Comparison of ENCODE assay signal across 1 cellular context in the genomic region with DNA sequence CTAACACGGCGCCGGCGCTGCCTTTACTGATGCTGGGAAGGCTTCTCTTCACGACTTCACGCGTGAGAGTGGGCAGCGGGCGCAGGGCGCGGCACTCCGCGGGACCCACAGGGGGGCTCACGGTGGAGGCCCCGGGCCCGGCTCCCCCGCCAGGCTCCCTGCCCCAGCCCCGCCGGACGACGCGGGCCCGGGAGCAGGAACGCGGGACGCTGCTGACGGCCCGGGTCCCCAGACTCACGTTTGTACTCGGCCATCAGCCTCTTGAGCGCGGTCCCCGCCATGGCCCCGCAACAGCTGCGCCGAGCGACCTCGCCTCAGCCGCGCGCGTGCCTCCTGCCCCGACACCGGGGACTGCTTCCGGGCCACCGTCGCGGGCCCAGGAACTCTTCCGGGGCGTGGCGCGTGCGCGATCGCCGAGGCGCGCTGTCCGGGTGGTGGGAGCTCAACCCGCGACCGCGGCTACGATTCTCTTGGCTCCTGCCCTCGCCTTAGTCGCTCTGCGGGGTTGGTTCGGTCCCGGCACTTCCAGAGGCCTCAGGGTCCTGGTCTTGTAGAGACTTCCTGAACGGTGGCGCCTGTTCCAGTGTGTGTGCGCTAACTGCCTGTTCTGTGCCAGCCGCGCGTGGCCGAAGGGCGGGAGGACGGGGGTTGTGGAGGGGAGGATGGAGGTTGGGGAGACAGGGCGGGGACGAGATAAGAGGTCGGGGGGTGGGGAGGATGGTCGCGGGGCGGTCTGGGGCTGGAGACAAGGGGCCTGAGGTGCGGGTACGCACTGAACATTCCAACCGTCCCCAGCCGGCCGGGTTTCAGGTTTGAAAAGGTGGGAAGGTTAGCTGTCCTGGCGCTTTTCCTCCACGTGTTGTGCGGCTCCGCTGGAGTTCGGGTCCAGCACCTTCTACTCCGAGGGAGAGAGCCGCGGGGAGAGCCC.
TF ChIP-seq lines count a peak whose summit lies in the region.

A gene with protein sequence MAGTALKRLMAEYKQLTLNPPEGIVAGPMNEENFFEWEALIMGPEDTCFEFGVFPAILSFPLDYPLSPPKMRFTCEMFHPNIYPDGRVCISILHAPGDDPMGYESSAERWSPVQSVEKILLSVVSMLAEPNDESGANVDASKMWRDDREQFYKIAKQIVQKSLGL (minus strand): TSS at position 353 of the 928 bp plus-strand sequence. CDS start 72 bp downstream, at position 281.

TF ChIP-seq in HepG2, 621 proteins besides CTCF, POLR2A, EP300 and RAD21 (continued from another document and continues in another):
- no peak for TF ChIP-seq SETDB1 (CRISPR knock-in tag; IDR thresholded peaks at IDR 0.05; ENCODE audit: borderline replicate concordance)
- TF ChIP-seq, protein P1, sequence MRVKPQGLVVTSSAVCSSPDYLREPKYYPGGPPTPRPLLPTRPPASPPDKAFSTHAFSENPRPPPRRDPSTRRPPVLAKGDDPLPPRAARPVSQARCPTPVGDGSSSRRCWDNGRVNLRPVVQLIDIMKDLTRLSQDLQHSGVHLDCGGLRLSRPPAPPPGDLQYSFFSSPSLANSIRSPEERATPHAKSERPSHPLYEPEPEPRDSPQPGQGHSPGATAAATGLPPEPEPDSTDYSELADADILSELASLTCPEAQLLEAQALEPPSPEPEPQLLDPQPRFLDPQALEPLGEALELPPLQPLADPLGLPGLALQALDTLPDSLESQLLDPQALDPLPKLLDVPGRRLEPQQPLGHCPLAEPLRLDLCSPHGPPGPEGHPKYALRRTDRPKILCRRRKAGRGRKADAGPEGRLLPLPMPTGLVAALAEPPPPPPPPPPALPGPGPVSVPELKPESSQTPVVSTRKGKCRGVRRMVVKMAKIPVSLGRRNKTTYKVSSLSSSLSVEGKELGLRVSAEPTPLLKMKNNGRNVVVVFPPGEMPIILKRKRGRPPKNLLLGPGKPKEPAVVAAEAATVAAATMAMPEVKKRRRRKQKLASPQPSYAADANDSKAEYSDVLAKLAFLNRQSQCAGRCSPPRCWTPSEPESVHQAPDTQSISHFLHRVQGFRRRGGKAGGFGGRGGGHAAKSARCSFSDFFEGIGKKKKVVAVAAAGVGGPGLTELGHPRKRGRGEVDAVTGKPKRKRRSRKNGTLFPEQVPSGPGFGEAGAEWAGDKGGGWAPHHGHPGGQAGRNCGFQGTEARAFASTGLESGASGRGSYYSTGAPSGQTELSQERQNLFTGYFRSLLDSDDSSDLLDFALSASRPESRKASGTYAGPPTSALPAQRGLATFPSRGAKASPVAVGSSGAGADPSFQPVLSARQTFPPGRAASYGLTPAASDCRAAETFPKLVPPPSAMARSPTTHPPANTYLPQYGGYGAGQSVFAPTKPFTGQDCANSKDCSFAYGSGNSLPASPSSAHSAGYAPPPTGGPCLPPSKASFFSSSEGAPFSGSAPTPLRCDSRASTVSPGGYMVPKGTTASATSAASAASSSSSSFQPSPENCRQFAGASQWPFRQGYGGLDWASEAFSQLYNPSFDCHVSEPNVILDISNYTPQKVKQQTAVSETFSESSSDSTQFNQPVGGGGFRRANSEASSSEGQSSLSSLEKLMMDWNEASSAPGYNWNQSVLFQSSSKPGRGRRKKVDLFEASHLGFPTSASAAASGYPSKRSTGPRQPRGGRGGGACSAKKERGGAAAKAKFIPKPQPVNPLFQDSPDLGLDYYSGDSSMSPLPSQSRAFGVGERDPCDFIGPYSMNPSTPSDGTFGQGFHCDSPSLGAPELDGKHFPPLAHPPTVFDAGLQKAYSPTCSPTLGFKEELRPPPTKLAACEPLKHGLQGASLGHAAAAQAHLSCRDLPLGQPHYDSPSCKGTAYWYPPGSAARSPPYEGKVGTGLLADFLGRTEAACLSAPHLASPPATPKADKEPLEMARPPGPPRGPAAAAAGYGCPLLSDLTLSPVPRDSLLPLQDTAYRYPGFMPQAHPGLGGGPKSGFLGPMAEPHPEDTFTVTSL (CRISPR knock-in tag; IDR thresholded peaks at IDR 0.05; ENCODE audit: borderline replicate concordance): no peak
- 0 out of 2 replicates have a peak, but pooled peaks have one; percentile 45 for TF ChIP-seq HOXA7 (CRISPR knock-in tag; IDR thresholded peaks at IDR 0.05)
- TF ChIP-seq ZNF879 (CRISPR knock-in tag; IDR thresholded peaks at IDR 0.05): no peak
- TF ChIP-seq CEBPB (IDR thresholded peaks at IDR 0.05; ENCODE audit: borderline replicate concordance, low read depth, low read length): no peak
- peak; percentile 88 for TF ChIP-seq ZNF274 (CRISPR knock-in tag; IDR thresholded peaks at IDR 0.05)
- TF ChIP-seq, protein P2, sequence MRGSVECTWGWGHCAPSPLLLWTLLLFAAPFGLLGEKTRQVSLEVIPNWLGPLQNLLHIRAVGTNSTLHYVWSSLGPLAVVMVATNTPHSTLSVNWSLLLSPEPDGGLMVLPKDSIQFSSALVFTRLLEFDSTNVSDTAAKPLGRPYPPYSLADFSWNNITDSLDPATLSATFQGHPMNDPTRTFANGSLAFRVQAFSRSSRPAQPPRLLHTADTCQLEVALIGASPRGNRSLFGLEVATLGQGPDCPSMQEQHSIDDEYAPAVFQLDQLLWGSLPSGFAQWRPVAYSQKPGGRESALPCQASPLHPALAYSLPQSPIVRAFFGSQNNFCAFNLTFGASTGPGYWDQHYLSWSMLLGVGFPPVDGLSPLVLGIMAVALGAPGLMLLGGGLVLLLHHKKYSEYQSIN (CRISPR knock-in tag; IDR thresholded peaks at IDR 0.05; ENCODE audit: borderline replicate concordance): no peak
- peak; percentile 90 for TF ChIP-seq SALL1 (CRISPR knock-in tag; IDR thresholded peaks at IDR 0.05)
- TF ChIP-seq, protein P3, sequence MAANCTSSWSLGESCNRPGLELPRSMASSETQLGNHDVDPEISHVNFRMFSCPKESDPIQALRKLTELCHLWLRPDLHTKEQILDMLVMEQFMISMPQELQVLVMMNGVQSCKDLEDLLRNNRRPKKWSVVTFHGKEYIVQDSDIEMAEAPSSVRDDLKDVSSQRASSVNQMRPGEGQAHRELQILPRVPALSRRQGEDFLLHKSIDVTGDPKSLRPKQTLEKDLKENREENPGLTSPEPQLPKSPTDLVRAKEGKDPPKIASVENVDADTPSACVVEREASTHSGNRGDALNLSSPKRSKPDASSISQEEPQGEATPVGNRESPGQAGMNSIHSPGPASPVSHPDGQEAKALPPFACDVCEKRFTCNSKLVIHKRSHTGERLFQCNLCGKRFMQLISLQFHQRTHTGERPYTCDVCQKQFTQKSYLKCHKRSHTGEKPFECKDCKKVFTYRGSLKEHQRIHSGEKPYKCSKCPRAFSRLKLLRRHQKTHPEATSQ (CRISPR knock-in tag; IDR thresholded peaks at IDR 0.05; ENCODE audit: borderline replicate concordance): no peak
- TF ChIP-seq ZFP82 (CRISPR knock-in tag; IDR thresholded peaks at IDR 0.05; ENCODE audit: borderline replicate concordance): no peak
- TF ChIP-seq, protein P4, sequence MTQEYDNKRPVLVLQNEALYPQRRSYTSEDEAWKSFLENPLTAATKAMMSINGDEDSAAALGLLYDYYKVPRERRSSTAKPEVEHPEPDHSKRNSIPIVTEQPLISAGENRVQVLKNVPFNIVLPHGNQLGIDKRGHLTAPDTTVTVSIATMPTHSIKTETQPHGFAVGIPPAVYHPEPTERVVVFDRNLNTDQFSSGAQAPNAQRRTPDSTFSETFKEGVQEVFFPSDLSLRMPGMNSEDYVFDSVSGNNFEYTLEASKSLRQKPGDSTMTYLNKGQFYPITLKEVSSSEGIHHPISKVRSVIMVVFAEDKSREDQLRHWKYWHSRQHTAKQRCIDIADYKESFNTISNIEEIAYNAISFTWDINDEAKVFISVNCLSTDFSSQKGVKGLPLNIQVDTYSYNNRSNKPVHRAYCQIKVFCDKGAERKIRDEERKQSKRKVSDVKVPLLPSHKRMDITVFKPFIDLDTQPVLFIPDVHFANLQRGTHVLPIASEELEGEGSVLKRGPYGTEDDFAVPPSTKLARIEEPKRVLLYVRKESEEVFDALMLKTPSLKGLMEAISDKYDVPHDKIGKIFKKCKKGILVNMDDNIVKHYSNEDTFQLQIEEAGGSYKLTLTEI (CRISPR knock-in tag; conservative IDR thresholded peaks at IDR 0.05): no peak
- no peak; the same call in 1 of the 2 replicates for TF ChIP-seq SIN3B (IDR thresholded peaks at IDR 0.05; ENCODE audit: low read length)
- TF ChIP-seq MTF1 (CRISPR knock-in tag; IDR thresholded peaks at IDR 0.05): 0 out of 2 replicates have a peak, but pooled peaks have one; percentile 9
- TF ChIP-seq KMT2B (CRISPR knock-in tag; IDR thresholded peaks at IDR 0.05): peak; percentile 78; the same call in 1 of the 2 replicates
- TF ChIP-seq ZNF672 (CRISPR knock-in tag; IDR thresholded peaks at IDR 0.05): peak; percentile 50; the same call in 1 of the 2 replicates
- no peak for TF ChIP-seq RORA (CRISPR knock-in tag; IDR thresholded peaks at IDR 0.05)
- TF ChIP-seq ZSCAN9 (CRISPR knock-in tag; IDR thresholded peaks at IDR 0.05; ENCODE audit: borderline replicate concordance): no peak; the same call in 1 of the 2 replicates
- TF ChIP-seq CBX5 (CRISPR knock-in tag; IDR thresholded peaks at IDR 0.05; ENCODE audit: borderline replicate concordance): no peak; the same call in 1 of the 2 replicates
- TF ChIP-seq ZBTB7A (CRISPR knock-in tag; IDR thresholded peaks at IDR 0.05): no peak
- no peak for TF ChIP-seq MAF1 (CRISPR knock-in tag; IDR thresholded peaks at IDR 0.05; ENCODE audit: borderline replicate concordance)
- TF ChIP-seq MIXL1 (CRISPR knock-in tag; IDR thresholded peaks at IDR 0.05): no peak
- TF ChIP-seq, protein P5, sequence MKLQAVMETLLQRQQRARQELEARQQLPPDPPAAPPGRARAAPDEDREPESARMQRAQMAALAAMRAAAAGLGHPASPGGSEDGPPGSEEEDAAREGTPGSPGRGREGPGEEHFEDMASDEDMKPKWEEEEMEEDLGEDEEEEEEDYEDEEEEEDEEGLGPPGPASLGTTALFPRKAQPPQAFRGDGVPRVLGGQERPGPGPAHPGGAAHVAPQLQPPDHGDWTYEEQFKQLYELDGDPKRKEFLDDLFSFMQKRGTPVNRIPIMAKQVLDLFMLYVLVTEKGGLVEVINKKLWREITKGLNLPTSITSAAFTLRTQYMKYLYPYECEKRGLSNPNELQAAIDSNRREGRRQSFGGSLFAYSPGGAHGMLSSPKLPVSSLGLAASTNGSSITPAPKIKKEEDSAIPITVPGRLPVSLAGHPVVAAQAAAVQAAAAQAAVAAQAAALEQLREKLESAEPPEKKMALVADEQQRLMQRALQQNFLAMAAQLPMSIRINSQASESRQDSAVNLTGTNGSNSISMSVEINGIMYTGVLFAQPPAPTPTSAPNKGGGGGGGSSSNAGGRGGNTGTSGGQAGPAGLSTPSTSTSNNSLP (IDR thresholded peaks at IDR 0.05; ENCODE audit: low read depth, low read length): no peak
- peak; percentile 95; the same call in 1 of the 2 replicates for TF ChIP-seq SIN3A (IDR thresholded peaks at IDR 0.05; ENCODE audit: borderline replicate concordance, low read depth, low read length)
- TF ChIP-seq, protein P6, sequence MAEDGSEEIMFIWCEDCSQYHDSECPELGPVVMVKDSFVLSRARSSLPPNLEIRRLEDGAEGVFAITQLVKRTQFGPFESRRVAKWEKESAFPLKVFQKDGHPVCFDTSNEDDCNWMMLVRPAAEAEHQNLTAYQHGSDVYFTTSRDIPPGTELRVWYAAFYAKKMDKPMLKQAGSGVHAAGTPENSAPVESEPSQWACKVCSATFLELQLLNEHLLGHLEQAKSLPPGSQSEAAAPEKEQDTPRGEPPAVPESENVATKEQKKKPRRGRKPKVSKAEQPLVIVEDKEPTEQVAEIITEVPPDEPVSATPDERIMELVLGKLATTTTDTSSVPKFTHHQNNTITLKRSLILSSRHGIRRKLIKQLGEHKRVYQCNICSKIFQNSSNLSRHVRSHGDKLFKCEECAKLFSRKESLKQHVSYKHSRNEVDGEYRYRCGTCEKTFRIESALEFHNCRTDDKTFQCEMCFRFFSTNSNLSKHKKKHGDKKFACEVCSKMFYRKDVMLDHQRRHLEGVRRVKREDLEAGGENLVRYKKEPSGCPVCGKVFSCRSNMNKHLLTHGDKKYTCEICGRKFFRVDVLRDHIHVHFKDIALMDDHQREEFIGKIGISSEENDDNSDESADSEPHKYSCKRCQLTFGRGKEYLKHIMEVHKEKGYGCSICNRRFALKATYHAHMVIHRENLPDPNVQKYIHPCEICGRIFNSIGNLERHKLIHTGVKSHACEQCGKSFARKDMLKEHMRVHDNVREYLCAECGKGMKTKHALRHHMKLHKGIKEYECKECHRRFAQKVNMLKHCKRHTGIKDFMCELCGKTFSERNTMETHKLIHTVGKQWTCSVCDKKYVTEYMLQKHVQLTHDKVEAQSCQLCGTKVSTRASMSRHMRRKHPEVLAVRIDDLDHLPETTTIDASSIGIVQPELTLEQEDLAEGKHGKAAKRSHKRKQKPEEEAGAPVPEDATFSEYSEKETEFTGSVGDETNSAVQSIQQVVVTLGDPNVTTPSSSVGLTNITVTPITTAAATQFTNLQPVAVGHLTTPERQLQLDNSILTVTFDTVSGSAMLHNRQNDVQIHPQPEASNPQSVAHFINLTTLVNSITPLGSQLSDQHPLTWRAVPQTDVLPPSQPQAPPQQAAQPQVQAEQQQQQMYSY (CRISPR knock-in tag; IDR thresholded peaks at IDR 0.05): no peak
- no peak for TF ChIP-seq ZFAT (CRISPR knock-in tag; conservative IDR thresholded peaks at IDR 0.05)
- TF ChIP-seq ZNF451 (CRISPR knock-in tag; IDR thresholded peaks at IDR 0.05): no peak
- TF ChIP-seq, protein P7, sequence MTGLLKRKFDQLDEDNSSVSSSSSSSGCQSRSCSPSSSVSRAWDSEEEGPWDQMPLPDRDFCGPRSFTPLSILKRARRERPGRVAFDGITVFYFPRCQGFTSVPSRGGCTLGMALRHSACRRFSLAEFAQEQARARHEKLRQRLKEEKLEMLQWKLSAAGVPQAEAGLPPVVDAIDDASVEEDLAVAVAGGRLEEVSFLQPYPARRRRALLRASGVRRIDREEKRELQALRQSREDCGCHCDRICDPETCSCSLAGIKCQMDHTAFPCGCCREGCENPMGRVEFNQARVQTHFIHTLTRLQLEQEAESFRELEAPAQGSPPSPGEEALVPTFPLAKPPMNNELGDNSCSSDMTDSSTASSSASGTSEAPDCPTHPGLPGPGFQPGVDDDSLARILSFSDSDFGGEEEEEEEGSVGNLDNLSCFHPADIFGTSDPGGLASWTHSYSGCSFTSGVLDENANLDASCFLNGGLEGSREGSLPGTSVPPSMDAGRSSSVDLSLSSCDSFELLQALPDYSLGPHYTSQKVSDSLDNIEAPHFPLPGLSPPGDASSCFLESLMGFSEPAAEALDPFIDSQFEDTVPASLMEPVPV (CRISPR knock-in tag; IDR thresholded peaks at IDR 0.05): 0 out of 2 replicates have a peak, but pooled peaks have one; percentile 25
- no peak for TF ChIP-seq FOXA1 (IDR thresholded peaks at IDR 0.05)
- TF ChIP-seq FOXA1 (CRISPR knock-in tag; IDR thresholded peaks at IDR 0.05): no peak
- TF ChIP-seq MEIS2 (CRISPR knock-in tag; IDR thresholded peaks at IDR 0.05): peak; percentile 71
- TF ChIP-seq ZNF501 (CRISPR knock-in tag; IDR thresholded peaks at IDR 0.05): 0 out of 2 replicates have a peak, but pooled peaks have one; percentile 38
- no peak; the same call in 1 of the 2 replicates for TF ChIP-seq ZNF598 (CRISPR knock-in tag; IDR thresholded peaks at IDR 0.05; ENCODE audit: borderline replicate concordance)
- TF ChIP-seq ZNF382 (CRISPR knock-in tag; IDR thresholded peaks at IDR 0.05; ENCODE audit: borderline replicate concordance): no peak
- peak; percentile 90; the same call in 1 of the 2 replicates for TF ChIP-seq ZNF138 (CRISPR knock-in tag; IDR thresholded peaks at IDR 0.05; ENCODE audit: low read depth)
